In the genomic region with DNA sequence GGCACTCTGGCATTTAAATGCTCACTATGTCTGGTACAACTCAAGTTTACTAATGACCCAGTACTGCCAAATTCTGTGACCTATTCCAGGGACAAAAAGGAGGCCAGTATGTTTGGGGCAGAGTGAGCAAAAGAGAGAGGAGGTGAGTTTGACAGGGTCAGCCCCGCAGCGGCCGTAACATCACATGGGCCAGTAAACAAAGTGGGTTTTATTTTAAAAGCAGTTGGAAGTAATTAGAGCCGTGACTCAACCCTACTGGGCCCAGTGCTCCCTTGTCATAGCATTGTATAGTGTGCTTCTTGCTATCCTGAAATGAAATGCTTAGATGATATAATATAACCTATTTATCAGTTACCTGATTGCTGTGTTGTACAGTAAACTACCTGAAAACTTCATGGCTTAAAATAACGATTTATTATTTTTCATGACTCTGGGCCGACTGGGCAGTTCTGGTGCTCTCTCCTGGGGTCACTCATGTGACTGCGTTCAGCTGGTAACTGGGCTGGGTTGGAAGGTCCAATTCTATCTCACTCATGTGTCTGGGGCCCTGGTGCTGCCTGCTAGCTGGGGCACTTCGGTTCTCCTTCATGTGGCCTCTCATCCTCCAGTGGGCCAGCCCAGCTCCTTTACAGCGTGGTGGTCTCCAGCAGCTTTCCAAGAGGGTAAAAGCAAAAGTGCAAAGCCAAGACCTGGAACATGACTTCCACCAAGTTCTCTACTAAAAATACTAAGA, we compare ENCODE assay signal across 18 cellular contexts. TPM values are rescaled to one million over a fixed set of nuclear protein-coding genes. Genes with fewer than 3 reads are reported as not detected.
DNase-seq lines count a peak whose midpoint lies in the region; ATAC-seq, FAIRE-seq and TF ChIP-seq lines count a peak whose summit lies in the region.
"Had no signal": no experiment of that assay in that cellular context is flagged by ENCODE, and none has a peak within 500 bp of the region (broad histone marks: within the 10 kb centered on the region; RNA-seq: fewer than 3 reads in every experiment).

No MANE protein-coding gene starts in this region.

- H2AFZ ChIP-seq in HepG2 (ENCODE audit: low read length), result no peak overlapping the region
- H2AFZ ChIP-seq: parathyroid adenoma had no signal

- intact Hi-C loops in HepG2 (cut with micrococcal nuclease; ENCODE audit: unreplicated experiment), result no loop called here
- intact Hi-C loops in right lobe of liver (cut with DNase I), result no loop called here
- intact Hi-C loops in vagina (cut with DNase I), result no loop called here

- in situ Hi-C loops in HepG2 (cut with HindIII; ENCODE audit: extremely low pct_ligation_motif_present, low pct_unique_long_range_greater_than_20kb), result no loop called here

- peaks cover 53% of the 10 kb centered on the region for H3K4me1 ChIP-seq in HepG2 (ENCODE audit: insufficient read depth, low read length)
- H3K4me1 ChIP-seq in right lobe of liver, result peaks cover 0 to 18% (median 2%) of the 10 kb centered on the region in 4 donors
- no peaks in the 10 kb centered on the region for H3K4me1 ChIP-seq in vagina

- POLR2A ChIA-PET in HepG2 (lab: Yijun Ruan, JAX), result interaction anchor here (2.1 kb wide), 1 partner anchor 27 kb away, joined by 7 read pairs; a partner anchor contains a TSS

- TF ChIP-seq CTCF in HepG2 (CRISPR knock-in tag; IDR thresholded peaks at IDR 0.05), result no peak
- TF ChIP-seq CTCF in right lobe of liver (IDR thresholded peaks at IDR 0.05), result no peak
- TF ChIP-seq CTCF in foreskin fibroblast (IDR thresholded peaks at IDR 0.05; ENCODE audit: low read depth, low read length), result no peak
- no peak for TF ChIP-seq CTCF in vagina (IDR thresholded peaks at IDR 0.05)

- no peak overlapping the region for H3K4me3 ChIP-seq in HepG2 (replicated peaks in 1 of 3; ENCODE audit: insufficient read depth in 1 of 3, low read depth in 2 of 3, low read length in 3 of 3)
- no peak overlapping the region for H3K4me3 ChIP-seq in right lobe of liver
- no peak overlapping the region for H3K4me3 ChIP-seq in foreskin fibroblast (ENCODE audit: low read depth in 1 of 2, low read length in 2 of 2)
- no peak overlapping the region for H3K4me3 ChIP-seq in vagina
- H3K4me3 ChIP-seq: esophagus muscularis mucosa, SJCRH30, upper lobe of left lung had no signal

- no peak for FAIRE-seq in HepG2 (lab: Jason Lieb, UNC)
- FAIRE-seq: small intestine had no signal

- H3K9ac ChIP-seq in HepG2 (ENCODE audit: insufficient read depth, low read depth, low read length), result no peak overlapping the region
- H3K9ac ChIP-seq: parathyroid adenoma had no signal

- DNase-seq in HepG2 (ENCODE audit: low spot score) (no peak), right lobe of liver (no peak), foreskin fibroblast (peak; percentile 39 to 73), vagina (ENCODE audit: extremely low spot score in 2 of 2) (no peak), NCI-H1417 treated with DMSO at 0.1 percent for 48 hours (lab: John Stamatoyannopoulos, UW) (no peak)
- DNase-seq in stimulated activated CD4-positive, alpha-beta T cell treated with anti-CD3 and anti-CD28 coated beads, Interleukin-12 subunit alpha, Interleukin-12 subunit beta, amount 100 ng/mL, for 4 hours, result no peak
- DNase-seq: 8988T; activated CD8-positive, alpha-beta T cell treated with anti-CD3 and anti-CD28 coated beads, Interleukin-2, amount 10 ng/mL, durations not matched to agents 7 days and 5 days; activated naive CD8-positive, alpha-beta T cell treated with anti-CD3 and anti-CD28 coated beads, Interleukin-2, amount 50 U/mL, for 24 hours; Karpas-422; SJCRH30; upper lobe of left lung had no signal

- no peak for ATAC-seq in HepG2
- no peak for ATAC-seq in right lobe of liver
- no peak for ATAC-seq in GM18907 (IDR thresholded peaks at IDR 0.05; ENCODE audit: unreplicated experiment)
- ATAC-seq: activated CD8-positive, alpha-beta T cell treated with anti-CD3 and anti-CD28 coated beads, Interleukin-2, amount 10 ng/mL, durations not matched to agents 7 days and 5 days; activated naive CD8-positive, alpha-beta T cell treated with anti-CD3 and anti-CD28 coated beads, Interleukin-2, amount 50 U/mL, for 24 hours; stimulated activated memory B cell treated with anti-CD40 and anti-IgM and Interleukin-4, amounts not matched to agents 10 μg/mL and 1 μg/mL and 100 μg/mL, for 72 hours had no signal

- TF ChIP-seq EP300 in HepG2 (IDR thresholded peaks at IDR 0.05; ENCODE audit: low read depth in 2 of 2, low read length in 2 of 2) (no peak), HepG2 (CRISPR knock-in tag; IDR thresholded peaks at IDR 0.05; ENCODE audit: borderline replicate concordance) (no peak)

- no peak for TF ChIP-seq RAD21 in HepG2 (CRISPR knock-in tag; IDR thresholded peaks at IDR 0.05)

- 0 out of 2 replicates have a peak overlapping the region, but pooled peaks have one; percentile 34 for H3K4me2 ChIP-seq in HepG2 (ENCODE audit: low read depth, low read length)

- H3K79me2 ChIP-seq in HepG2 (ENCODE audit: insufficient read depth, low read length), result no peaks in the 10 kb centered on the region
- H3K79me2 ChIP-seq: parathyroid adenoma had no signal

- no peaks in the 10 kb centered on the region for H3K36me3 ChIP-seq in HepG2 (replicated peaks in 1 of 2; ENCODE audit: control insufficient read depth in 1 of 2, insufficient read depth in 2 of 2, low read length in 2 of 2)
- H3K36me3 ChIP-seq in right lobe of liver, result no peaks in the 10 kb centered on the region
- H3K36me3 ChIP-seq in vagina, result no peaks in the 10 kb centered on the region
- H3K36me3 ChIP-seq: esophagus muscularis mucosa, SJCRH30, upper lobe of left lung had no signal

- H3K27ac ChIP-seq in HepG2 (ENCODE audit: extremely low read length, insufficient read depth, low read length) (no peak overlapping the region), right lobe of liver (no peak overlapping the region), angular gyrus (ENCODE audit: low read depth, low read length) (peak overlapping the region; percentile 16), vagina (peak overlapping the region; percentile 43)
- H3K27ac ChIP-seq: esophagus muscularis mucosa, parathyroid adenoma, SJCRH30 had no signal

- H3K27me3 ChIP-seq in HepG2 (ENCODE audit: control insufficient read depth in 1 of 2, insufficient read depth in 2 of 2, low read length in 2 of 2), result no peaks in the 10 kb centered on the region
- no peaks in the 10 kb centered on the region for H3K27me3 ChIP-seq in right lobe of liver
- H3K27me3 ChIP-seq in vagina, result no peaks in the 10 kb centered on the region
- H3K27me3 ChIP-seq: esophagus muscularis mucosa, SJCRH30, upper lobe of left lung had no signal

- CTCF ChIA-PET in HepG2 (lab: Yijun Ruan, JAX; ENCODE audit: low intra/inter-chr PET ratio, low total read pairs), result no interaction called here

- no peaks in the 10 kb centered on the region for H4K20me1 ChIP-seq in HepG2 (ENCODE audit: insufficient read depth, low read length)

- no peaks in the 10 kb centered on the region for H3K9me3 ChIP-seq in HepG2 (ENCODE audit: low read length)
- no peaks in the 10 kb centered on the region for H3K9me3 ChIP-seq in right lobe of liver
- H3K9me3 ChIP-seq in vagina, result no peaks in the 10 kb centered on the region
- H3K9me3 ChIP-seq: esophagus muscularis mucosa, SJCRH30, upper lobe of left lung had no signal

- TF ChIP-seq POLR2A in HepG2 (IDR thresholded peaks at IDR 0.05; ENCODE audit: insufficient read depth in 1 of 2, low read depth in 2 of 2, low read length in 2 of 2) (no peak), right lobe of liver (IDR thresholded peaks at IDR 0.05) (no peak), vagina (IDR thresholded peaks at IDR 0.05) (no peak)

- no TSS peak for BruUV-seq in HepG2 (replicated peaks; lab: Mats Ljungman, UMichigan)

- WGBS in HepG2 (ENCODE audit: low lambda C conversion rate), result 71% methylated on average over 9 of the region's 9 CpGs
- WGBS in right lobe of liver (ENCODE audit: insufficient coverage, low coverage, low lambda C conversion rate, missing lambda C conversion rate), result 82% methylated on average over 7 of the region's 9 CpGs

RNA-seq across cellular contexts. Expression of a gene that starts 27.4 kb away (rescaled TPM):
- total RNA-seq in HepG2 (2016; rRNA removed; fragmentation: Illumina TruSeq; extraction: Trizol), result 7.3 and 11.9 TPM in 2 replicates
- 2.5 and 2.7 TPM in 2 replicates for total RNA-seq in HepG2 (2016; cell fraction: cytosol; rRNA removed; fragmentation: Illumina TruSeq; extraction: Trizol; ENCODE audit: low read depth)
- 7.4 and 11.9 TPM in 2 replicates for total RNA-seq in HepG2 (2016; cell fraction: insoluble cytoplasmic fraction; rRNA removed; fragmentation: Illumina TruSeq; extraction: Trizol)
- 5.6 and 6.6 TPM in 2 replicates for total RNA-seq in HepG2 (2016; cell fraction: membrane; rRNA removed; fragmentation: Illumina TruSeq; extraction: Trizol)
- 8.1 and 9.6 TPM in 2 replicates for total RNA-seq in HepG2 (2016; cell fraction: nucleus; rRNA removed; fragmentation: Illumina TruSeq; extraction: Trizol)
- polyA plus RNA-seq in HepG2 (2011; rRNA removed), result 3.0 and 5.1 TPM in 2 replicates
- 4.6 and 5.2 TPM in 2 replicates for polyA plus RNA-seq in HepG2 (2011; cell fraction: cytosol; rRNA removed)
- 2.5 TPM in 2 replicates for polyA plus RNA-seq in HepG2 (2011; cell fraction: nucleus; rRNA removed)
- polyA plus RNA-seq in HepG2 (2012), result 1.8 and 3.4 TPM in 2 replicates
- 3.8 and 4.9 TPM in 2 replicates for polyA plus RNA-seq in HepG2 (2016; cell fraction: cytosol; fragmentation: Illumina TruSeq; extraction: Trizol; ENCODE audit: low read depth)
- 19.6 and 22.1 TPM in 2 replicates for polyA plus RNA-seq in HepG2 (2016; cell fraction: insoluble cytoplasmic fraction; fragmentation: Illumina TruSeq; extraction: Trizol; ENCODE audit: low read depth)
- polyA plus RNA-seq in HepG2 (2016; cell fraction: membrane; fragmentation: Illumina TruSeq; extraction: Trizol; ENCODE audit: low read depth), result 7.3 and 8.3 TPM in 2 replicates
- polyA plus RNA-seq in HepG2 (2016; cell fraction: nucleus; fragmentation: Illumina TruSeq; extraction: Trizol; ENCODE audit: insufficient read depth, low read depth), result 10.1 and 10.4 TPM in 2 replicates
- 7.0 and 10.3 TPM in 2 replicates for polyA minus RNA-seq in HepG2 (2011; rRNA and poly(A)+ RNA removed; ENCODE audit: low replicate concordance)
- polyA minus RNA-seq in HepG2 (2011; cell fraction: cytosol; rRNA and poly(A)+ RNA removed), result 3.2 TPM in 2 replicates
- 6.8 and 10.3 TPM in 2 replicates for polyA minus RNA-seq in HepG2 (2011; cell fraction: nucleus; rRNA and poly(A)+ RNA removed)
- total RNA-seq in right lobe of liver, result 1 to 10 TPM; 2.0 to 4.7 (median 3.9) TPM
- total RNA-seq in vagina, result 19.2 TPM

RNA-seq across cellular contexts. Expression of a gene that starts 27.4 kb away (rescaled TPM):
- total RNA-seq in HepG2 (2016; rRNA removed; fragmentation: Illumina TruSeq; extraction: Trizol) (57.5 and 80.3 TPM in 2 replicates), right lobe of liver (1 to 10 TPM; 3.4 to 9.4 (median 7.3) TPM), vagina (7.9 TPM)
- total RNA-seq in HepG2 (2016; cell fraction: cytosol; rRNA removed; fragmentation: Illumina TruSeq; extraction: Trizol; ENCODE audit: low read depth), result 13.0 and 17.5 TPM in 2 replicates
- 60.4 and 77.7 TPM in 2 replicates for total RNA-seq in HepG2 (2016; cell fraction: insoluble cytoplasmic fraction; rRNA removed; fragmentation: Illumina TruSeq; extraction: Trizol)
- 17.7 and 21.4 TPM in 2 replicates for total RNA-seq in HepG2 (2016; cell fraction: membrane; rRNA removed; fragmentation: Illumina TruSeq; extraction: Trizol)
- total RNA-seq in HepG2 (2016; cell fraction: nucleus; rRNA removed; fragmentation: Illumina TruSeq; extraction: Trizol), result 37.8 and 39.8 TPM in 2 replicates
- 20.6 and 21.2 TPM in 2 replicates for polyA plus RNA-seq in HepG2 (2011; rRNA removed)
- polyA plus RNA-seq in HepG2 (2011; cell fraction: cytosol; rRNA removed), result 11.3 and 14.9 TPM in 2 replicates
- 9.1 and 11.2 TPM in 2 replicates for polyA plus RNA-seq in HepG2 (2011; cell fraction: nucleus; rRNA removed)
- polyA plus RNA-seq in HepG2 (2012), result 34.8 and 37.7 TPM in 2 replicates
- 4.9 and 5.2 TPM in 2 replicates for polyA plus RNA-seq in HepG2 (2016; cell fraction: cytosol; fragmentation: Illumina TruSeq; extraction: Trizol; ENCODE audit: low read depth)
- polyA plus RNA-seq in HepG2 (2016; cell fraction: insoluble cytoplasmic fraction; fragmentation: Illumina TruSeq; extraction: Trizol; ENCODE audit: low read depth), result 78.5 and 79.9 TPM in 2 replicates
- 9.0 and 11.9 TPM in 2 replicates for polyA plus RNA-seq in HepG2 (2016; cell fraction: membrane; fragmentation: Illumina TruSeq; extraction: Trizol; ENCODE audit: low read depth)
- 45.4 and 46.8 TPM in 2 replicates for polyA plus RNA-seq in HepG2 (2016; cell fraction: nucleus; fragmentation: Illumina TruSeq; extraction: Trizol; ENCODE audit: insufficient read depth, low read depth)
- polyA minus RNA-seq in HepG2 (2011; rRNA and poly(A)+ RNA removed; ENCODE audit: low replicate concordance), result 13.7 and 26.8 TPM in 2 replicates
- 6.0 and 8.2 TPM in 2 replicates for polyA minus RNA-seq in HepG2 (2011; cell fraction: cytosol; rRNA and poly(A)+ RNA removed)
- polyA minus RNA-seq in HepG2 (2011; cell fraction: nucleus; rRNA and poly(A)+ RNA removed), result 29.0 and 29.1 TPM in 2 replicates

Comparison
In these comparisons a context has a peak if more than half of its experiments do, and no peak if none do; other contexts are left out.
1. DNase-seq: peak in foreskin fibroblast (2 of 2); none in HepG2 (single experiment), right lobe of liver (0 of 3), vagina (0 of 2), NCI-H1417 treated with DMSO at 0.1 percent for 48 hours (single experiment) and stimulated activated CD4-positive, alpha-beta T cell treated with anti-CD3 and anti-CD28 coated beads, Interleukin-12 subunit alpha, Interleukin-12 subunit beta, amount 100 ng/mL, for 4 hours (single experiment).
2. H3K27ac ChIP-seq: peak in angular gyrus (single experiment) and vagina (single experiment); none in HepG2 (single experiment) and right lobe of liver (0 of 3).